24 cellular contexts compared by ENCODE assay signal in the genomic region with DNA sequence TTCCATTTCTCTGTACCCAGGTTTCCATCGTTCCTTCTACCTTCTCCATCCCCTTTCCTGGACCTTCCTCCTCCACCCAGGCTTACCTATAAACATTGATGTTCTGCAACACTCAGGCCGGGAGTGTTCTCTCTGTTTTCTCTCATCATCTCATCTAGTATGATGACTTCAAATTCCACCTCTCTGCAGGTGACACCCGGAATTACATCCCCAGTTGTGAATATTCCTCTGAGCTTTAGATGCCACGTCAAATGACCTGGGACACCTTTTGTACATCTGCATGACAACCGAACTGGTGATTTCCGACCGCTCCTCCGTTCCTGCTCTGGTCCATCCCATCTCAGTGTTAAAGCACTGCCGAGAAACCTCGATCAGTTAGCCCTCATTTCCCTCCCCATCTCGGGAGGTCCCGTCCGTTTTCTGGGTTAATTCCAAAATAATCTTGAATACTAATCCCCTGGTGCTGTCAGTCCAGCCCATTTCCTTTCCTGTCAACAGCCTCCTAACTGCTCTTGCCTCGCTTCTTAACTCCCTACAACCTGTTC.
DNase-seq lines count a peak whose midpoint lies in the region; ATAC-seq, FAIRE-seq and TF ChIP-seq lines count a peak whose summit lies in the region.
"Had no signal": no experiment of that assay in that cellular context is flagged by ENCODE, and none has a peak within 500 bp of the region (broad histone marks: within the 10 kb centered on the region; RNA-seq: fewer than 3 reads in every experiment).

No MANE protein-coding gene starts in this region.

- no peak overlapping the region for H2AFZ ChIP-seq in GM12878 (ENCODE audit: control insufficient read depth, low read depth, low read length)
- H2AFZ ChIP-seq: hepatocyte had no signal

- BruUV-seq in GM12878 (replicated peaks; lab: Mats Ljungman, UMichigan) = no TSS peak

- H3K27ac ChIP-seq in GM12878 (ENCODE audit: control insufficient read depth, insufficient read depth) (no peak overlapping the region), gastrocnemius medialis (peak overlapping the region; percentile 38 to 81 (median 74))
- H3K27ac ChIP-seq: hepatocyte, skin epidermis, vagina, WERI-Rb-1 had no signal

- WGBS in GM12878 (ENCODE audit: insufficient coverage, insufficient replicate concordance, low lambda C conversion rate, missing lambda C conversion rate) = 97% methylated on average over 14 of the region's 14 CpGs

- no peak for ATAC-seq in activated T-cell treated with anti-CD3 and anti-CD28 coated beads, Interleukin-2, amount 50 U/mL, for 72 hours (replicated peaks in 1 of 2)
- ATAC-seq in GM12878 (no peak), gastrocnemius medialis (no peak)
- ATAC-seq: naive thymus-derived CD8-positive, alpha-beta T cell had no signal

- H3K36me3 Mint-ChIP-seq in activated T-cell treated with anti-CD3 and anti-CD28 coated beads, Interleukin-2, amount 50 U/mL, for 72 hours (ENCODE audit: insufficient read depth in 2 of 2) = peaks cover 0 to 5% of the 10 kb centered on the region in 2 donors
- H3K36me3 Mint-ChIP-seq in HFFc6 (ENCODE audit: low read depth) = peaks cover 25% of the 10 kb centered on the region

- TF ChIP-seq POLR2A in GM12878 (IDR thresholded peaks at IDR 0.05; ENCODE audit: low read depth, low read length) (0 out of 2 replicates have a peak, but pooled peaks have one; percentile 6), gastrocnemius medialis (IDR thresholded peaks at IDR 0.05) (no peak), GM12892 (IDR thresholded peaks at IDR 0.05; ENCODE audit: low read depth, low read length) (no peak)

- no peaks in the 10 kb centered on the region for H3K9me3 Mint-ChIP-seq in activated T-cell treated with anti-CD3 and anti-CD28 coated beads, Interleukin-2, amount 50 U/mL, for 72 hours
- no peaks in the 10 kb centered on the region for H3K9me3 Mint-ChIP-seq in HFFc6
- H3K9me3 Mint-ChIP-seq: CD4-positive, alpha-beta T cell; naive thymus-derived CD8-positive, alpha-beta T cell had no signal

- DNase-seq in activated T-cell treated with anti-CD3 and anti-CD28 coated beads, Interleukin-2, amount 50 U/mL, for 72 hours = no peak
- DNase-seq in activated T-cell treated with anti-CD3 and anti-CD28 coated beads, Interleukin-2, amount 50 U/mL, for 1 hour = no peak
- no peak for DNase-seq in HFFc6
- no peak for DNase-seq in GM12878 (ENCODE audit: low read depth, low spot score)
- DNase-seq in gastrocnemius medialis = no peak
- DNase-seq in SKM-1 treated with dmso at 0.1 percent for 144 hours (lab: John Stamatoyannopoulos, UW; ENCODE audit: unreplicated experiment) = no peak
- no peak for DNase-seq in GM12892 (ENCODE audit: insufficient read length)
- no peak for DNase-seq in GM20000 (ENCODE audit: low spot score)
- DNase-seq: CD4-positive, alpha-beta T cell; DMS79; HCEC 1CT; islet precursor cell; mammary epithelial cell; naive thymus-derived CD8-positive, alpha-beta T cell; NCI-H1417 treated with DMSO at 0.1 percent for 48 hours; NCI-H526 treated with DMSO at 0.1 percent for 48 hours; SIG-M5; WERI-Rb-1 had no signal

- H3K4me1 ChIP-seq in GM12878 (ENCODE audit: control insufficient read depth, insufficient read depth, low read length) (peaks cover 30% of the 10 kb centered on the region), gastrocnemius medialis (peaks cover 31 to 41% of the 10 kb centered on the region in 2 donors)
- H3K4me1 ChIP-seq: vagina had no signal

- RAD21 ChIA-PET in GM12878 (lab: Charles Lee; ENCODE audit: unreplicated experiment) = interaction anchor here (0.6 to 1.4 kb wide), 3 partner anchors 21 to 584 kb away, joined by 3 to 5 read pairs (median 3); a partner anchor contains a TSS

- H3K9me3 ChIP-seq in GM12878 (replicated peaks; ENCODE audit: control insufficient read depth, insufficient read depth, low read length) = no peaks in the 10 kb centered on the region
- H3K9me3 ChIP-seq in gastrocnemius medialis = no peaks in the 10 kb centered on the region
- H3K9me3 ChIP-seq: vagina had no signal

- H3K4me1 Mint-ChIP-seq in activated T-cell treated with anti-CD3 and anti-CD28 coated beads, Interleukin-2, amount 50 U/mL, for 72 hours (ENCODE audit: low read depth) = peaks cover 66% of the 10 kb centered on the region
- H3K4me1 Mint-ChIP-seq in HFFc6 (ENCODE audit: low read depth) = peaks cover 27% of the 10 kb centered on the region

- H3K4me2 ChIP-seq in GM12878 (ENCODE audit: control insufficient read depth, insufficient read depth) = no peak overlapping the region
- H3K4me2 ChIP-seq: hepatocyte had no signal

- no peaks in the 10 kb centered on the region for H4K20me1 ChIP-seq in GM12878 (ENCODE audit: control insufficient read depth, insufficient read depth)

- TF ChIP-seq RAD21 in GM12878 (IDR thresholded peaks at IDR 0.05; ENCODE audit: insufficient read depth, low read depth, low read length) = no peak

- no peaks in the 10 kb centered on the region for H3K27me3 Mint-ChIP-seq in activated T-cell treated with anti-CD3 and anti-CD28 coated beads, Interleukin-2, amount 50 U/mL, for 72 hours (ENCODE audit: low read depth)
- peaks cover 4% of the 10 kb centered on the region for H3K27me3 Mint-ChIP-seq in HFFc6 (ENCODE audit: insufficient read depth)
- H3K27me3 Mint-ChIP-seq: CD4-positive, alpha-beta T cell; naive thymus-derived CD8-positive, alpha-beta T cell; progenitor cell of endocrine pancreas had no signal

- H3K4me3 ChIP-seq in GM12878 (no peak overlapping the region), gastrocnemius medialis (no peak overlapping the region)
- H3K4me3 ChIP-seq: hepatocyte, skin epidermis, vagina had no signal

- CTCF ChIA-PET in GM12878 (lab: Yijun Ruan, JAX) = interaction anchor here (1.1 to 2.0 kb wide), 2 partner anchors 13 to 334 kb away, joined by 3 to 4 read pairs; no protein-coding TSS in a partner anchor

- peak overlapping the region; percentile 21 to 47 for H3K4me3 Mint-ChIP-seq in activated T-cell treated with anti-CD3 and anti-CD28 coated beads, Interleukin-2, amount 50 U/mL, for 72 hours
- H3K4me3 Mint-ChIP-seq in HFFc6 = no peak overlapping the region
- H3K4me3 Mint-ChIP-seq: CD4-positive, alpha-beta T cell; naive thymus-derived CD8-positive, alpha-beta T cell had no signal

- H3K36me3 ChIP-seq in GM12878 (ENCODE audit: control insufficient read depth in 2 of 2, insufficient read depth in 2 of 2, low read length in 1 of 2) (peaks cover 8 to 9% of the 10 kb centered on the region in 2 experiments; a peak in 3 of 4 replicates), gastrocnemius medialis (peaks cover 0 to 15% of the 10 kb centered on the region in 2 donors)

- FAIRE-seq in GM12878 (lab: Jason Lieb, UNC) = no peak
- no peak for FAIRE-seq in GM12892 (lab: Jason Lieb, UNC)
- FAIRE-seq: colon, endometrium had no signal

- no peak for TF ChIP-seq EP300 in GM12878 (IDR thresholded peaks at IDR 0.05; ENCODE audit: borderline replicate concordance in 1 of 2, control insufficient read depth in 1 of 2, low read depth in 2 of 2, low read length in 2 of 2)

- intact Hi-C loops in GM12878 (cut with micrococcal nuclease; ENCODE audit: unreplicated experiment) = no loop called here
- intact Hi-C loops in gastrocnemius medialis (cut with DNase I; ENCODE audit: low total_unique reads) = no loop called here

- TF ChIP-seq CTCF in HFFc6 (IDR thresholded peaks at IDR 0.05) (peak; percentile 25; the same call in 1 of the 2 replicates), GM12878 (IDR thresholded peaks at IDR 0.05 in 2 of 3, conservative IDR thresholded peaks at IDR 0.05 in 1 of 3; ENCODE audit: control insufficient read depth in 2 of 3, extremely low read depth in 1 of 3, insufficient read depth in 1 of 3, low read depth in 3 of 3, low read length in 3 of 3) (no peak), gastrocnemius medialis (IDR thresholded peaks at IDR 0.05 in 4 of 5, conservative IDR thresholded peaks at IDR 0.05 in 1 of 5) (peak in 1 of 5 experiments; percentile 17), GM20000 (IDR thresholded peaks at IDR 0.05; ENCODE audit: extremely low read depth, missing control alignments) (no peak)

- in situ Hi-C loops in GM12878 (cut with MboI) = no loop called here
- in situ Hi-C loops in gastrocnemius medialis (cut with MboI; ENCODE audit: low sequenced_read_pairs in 4 of 4) = no loop called here

- no peak overlapping the region for H3K9ac ChIP-seq in GM12878 (ENCODE audit: control insufficient read depth, insufficient read depth, low read length)

- H3K27me3 ChIP-seq in GM12878 (replicated peaks in 1 of 2; ENCODE audit: control insufficient read depth in 2 of 2, insufficient read depth in 2 of 2, low read length in 1 of 2) = no peaks in the 10 kb centered on the region
- no peaks in the 10 kb centered on the region for H3K27me3 ChIP-seq in gastrocnemius medialis
- H3K27me3 ChIP-seq: hepatocyte, vagina had no signal

- SMC1A ChIA-PET in GM12878 (lab: Charles Lee; ENCODE audit: uncharacterized antibody, unreplicated experiment) = interaction anchor here (1.0 to 1.6 kb wide), 2 partner anchors 341 to 757 kb away, joined by 3 to 4 read pairs; no protein-coding TSS in a partner anchor

- POLR2A ChIA-PET in GM12878 (lab: Charles Lee) = interaction anchor here (0.6 kb wide), 1 partner anchor 250 kb away, joined by 3 read pairs; no protein-coding TSS in a partner anchor

- no peaks in the 10 kb centered on the region for H3K79me2 ChIP-seq in GM12878 (ENCODE audit: control insufficient read depth, insufficient read depth, low read length)
- H3K79me2 ChIP-seq: hepatocyte had no signal

- H3K27ac Mint-ChIP-seq in activated T-cell treated with anti-CD3 and anti-CD28 coated beads, Interleukin-2, amount 50 U/mL, for 72 hours = peak overlapping the region; percentile 64
- no peak overlapping the region for H3K27ac Mint-ChIP-seq in HFFc6
- H3K27ac Mint-ChIP-seq: progenitor cell of endocrine pancreas had no signal

TF ChIP-seq in GM12878, 131 proteins besides CTCF, POLR2A, EP300 and RAD21 (continues in another document):
- TF ChIP-seq CBX3 (IDR thresholded peaks at IDR 0.05; ENCODE audit: borderline replicate concordance, low read depth) (no peak), ZNF274 (IDR thresholded peaks at IDR 0.05; ENCODE audit: insufficient read depth, insufficient read length) (no peak)
